15 cellular contexts compared by ENCODE assay signal in genomic region chr2:225004531-225004930, GRCh38. TPM values are rescaled to one million over a fixed set of nuclear protein-coding genes. Genes with fewer than 3 reads are reported as not detected.
DNase-seq lines count a peak whose midpoint lies in the region; ATAC-seq and TF ChIP-seq lines count a peak whose summit lies in the region.
"Had no signal": no experiment of that assay in that cellular context is flagged by ENCODE, and none has a peak within 500 bp of the region (broad histone marks: within the 10 kb centered on the region; RNA-seq: fewer than 3 reads in every experiment).

No MANE protein-coding gene starts in this region.

- no peaks in the 10 kb centered on the region for H3K36me3 ChIP-seq in breast epithelium
- H3K36me3 ChIP-seq in transverse colon, result no peaks in the 10 kb centered on the region
- H3K36me3 ChIP-seq: BE2C had no signal

- no peak for ATAC-seq in activated CD8-positive, alpha-beta T cell treated with anti-CD3 and anti-CD28 coated beads, Interleukin-2, amount 10 ng/mL, durations not matched to agents 7 days and 5 days
- ATAC-seq in foreskin keratinocyte, result peak; percentile 94
- ATAC-seq in HG02981 (IDR thresholded peaks at IDR 0.05; ENCODE audit: unreplicated experiment), result no peak
- ATAC-seq in HG02840 (IDR thresholded peaks at IDR 0.05; ENCODE audit: low FRiP score, unreplicated experiment), result no peak

- POLR2A ChIA-PET in MCF 10A (lab: Yijun Ruan, JAX), result interaction anchor here (0.9 to 1.0 kb wide), 3 partner anchors 30 to 156 kb away, joined by 3 to 4 read pairs (median 4); no protein-coding TSS in a partner anchor
- POLR2A ChIA-PET in activated CD8-positive, alpha-beta T cell treated with anti-CD3 and anti-CD28 coated beads, Interleukin-2, amount 10 ng/mL, durations not matched to agents 7 days and 5 days (lab: Charles Lee), result no interaction called here

- no peak overlapping the region for H3K27ac ChIP-seq in breast epithelium
- H3K27ac ChIP-seq in foreskin keratinocyte, result peak overlapping the region; percentile 42
- no peak overlapping the region for H3K27ac ChIP-seq in transverse colon

- peaks cover 11% of the 10 kb centered on the region for H3K4me1 Mint-ChIP-seq in MCF 10A (ENCODE audit: insufficient read depth, unreplicated experiment)
- H3K4me1 Mint-ChIP-seq in activated CD8-positive, alpha-beta T cell treated with anti-CD3 and anti-CD28 coated beads, Interleukin-2, amount 10 ng/mL, durations not matched to agents 7 days and 5 days (ENCODE audit: low read depth), result peaks cover 89% of the 10 kb centered on the region

- in situ Hi-C loops in transverse colon (cut with MboI; ENCODE audit: low pct_ligation_motif_present in 1 of 4, low pct_unique_long_range_greater_than_20kb in 1 of 4, low sequenced_read_pairs in 3 of 4), result loop anchor here in 1 of 4 donors (10.0 kb wide), 1 partner anchor 210 kb away; no protein-coding TSS in a partner anchor

- WGBS in transverse colon (ENCODE audit: low coverage in 1 of 2), 2 donors, result 51 to 68% methylated on average over 2 of the region's 2 CpGs

- H3K4me1 ChIP-seq in breast epithelium, result no peaks in the 10 kb centered on the region
- peaks cover 6% of the 10 kb centered on the region for H3K4me1 ChIP-seq in foreskin keratinocyte
- peaks cover 0 to 17% (median 4%) of the 10 kb centered on the region in 4 donors for H3K4me1 ChIP-seq in transverse colon
- H3K4me1 ChIP-seq: BE2C had no signal

- no peaks in the 10 kb centered on the region for H3K27me3 Mint-ChIP-seq in MCF 10A (ENCODE audit: insufficient read depth, unreplicated experiment)
- no peaks in the 10 kb centered on the region for H3K27me3 Mint-ChIP-seq in activated CD8-positive, alpha-beta T cell treated with anti-CD3 and anti-CD28 coated beads, Interleukin-2, amount 10 ng/mL, durations not matched to agents 7 days and 5 days (ENCODE audit: low read depth)
- H3K27me3 Mint-ChIP-seq: dendritic cell treated with granulocyte-macrophage colony-stimulating factor and Interleukin-4, amounts not matched to agents 40 ng/mL and 50 ng/mL, for 4 days had no signal

- no peak overlapping the region for H3K4me3 Mint-ChIP-seq in MCF 10A (ENCODE audit: unreplicated experiment)
- H3K4me3 Mint-ChIP-seq in activated CD8-positive, alpha-beta T cell treated with anti-CD3 and anti-CD28 coated beads, Interleukin-2, amount 10 ng/mL, durations not matched to agents 7 days and 5 days, result no peak overlapping the region
- H3K4me3 Mint-ChIP-seq: dendritic cell treated with granulocyte-macrophage colony-stimulating factor and Interleukin-4, amounts not matched to agents 40 ng/mL and 50 ng/mL, for 4 days had no signal

- H3K4me3 ChIP-seq in breast epithelium (no peak overlapping the region), transverse colon (no peak overlapping the region)

- H3K9me3 ChIP-seq in breast epithelium, result no peaks in the 10 kb centered on the region
- no peaks in the 10 kb centered on the region for H3K9me3 ChIP-seq in transverse colon
- H3K9me3 ChIP-seq: BE2C had no signal

- no TSS peak for BruUV-seq in MCF 10A (replicated peaks; lab: Mats Ljungman, UMichigan)

- intact Hi-C loops in MCF 10A (cut with micrococcal nuclease), result no loop called here
- intact Hi-C loops in breast epithelium (cut with DNase I; ENCODE audit: low total_unique reads), result no loop called here
- intact Hi-C loops in transverse colon (cut with DNase I; ENCODE audit: low total_unique reads), result no loop called here

- no peaks in the 10 kb centered on the region for H3K36me3 Mint-ChIP-seq in MCF 10A (ENCODE audit: insufficient read depth, unreplicated experiment)
- peaks cover 48% of the 10 kb centered on the region for H3K36me3 Mint-ChIP-seq in activated CD8-positive, alpha-beta T cell treated with anti-CD3 and anti-CD28 coated beads, Interleukin-2, amount 10 ng/mL, durations not matched to agents 7 days and 5 days (ENCODE audit: low read depth)

- H3K27me3 ChIP-seq in breast epithelium (no peaks in the 10 kb centered on the region), foreskin keratinocyte (no peaks in the 10 kb centered on the region), transverse colon (no peaks in the 10 kb centered on the region)
- H3K27me3 ChIP-seq: BE2C had no signal

- TF ChIP-seq CTCF in MCF 10A (IDR thresholded peaks at IDR 0.05; ENCODE audit: unreplicated experiment) (no peak), breast epithelium (IDR thresholded peaks at IDR 0.05) (no peak), foreskin keratinocyte (conservative IDR thresholded peaks at IDR 0.05) (no peak), transverse colon (IDR thresholded peaks at IDR 0.05) (no peak)

- TF ChIP-seq POLR2A in breast epithelium (IDR thresholded peaks at IDR 0.05) (no peak), transverse colon (IDR thresholded peaks at IDR 0.05) (no peak)

- DNase-seq in MCF 10A (ENCODE audit: unreplicated experiment) (peak; percentile 50), breast epithelium (ENCODE audit: low spot score in 2 of 2) (no peak), foreskin keratinocyte (peak; percentile 74 to 87), NCI-H82 (lab: John Stamatoyannopoulos, UW) (no peak), transverse colon (no peak)
- DNase-seq in activated CD8-positive, alpha-beta T cell treated with anti-CD3 and anti-CD28 coated beads, Interleukin-2, amount 10 ng/mL, durations not matched to agents 7 days and 5 days, result no peak
- DNase-seq: activated CD4-positive, alpha-beta T cell treated with anti-CD3 and anti-CD28 coated beads for 4 hours; BE2C; glutamatergic neuron; Karpas-422; NCI-H187 treated with DMSO at 0.1 percent for 48 hours; stimulated activated CD4-positive, alpha-beta T cell treated with anti-CD3 and anti-CD28 coated beads, Interleukin-15, amount 100 ng/mL, for 24 hours had no signal

- H3K9me3 Mint-ChIP-seq in MCF 10A (ENCODE audit: unreplicated experiment), result no peaks in the 10 kb centered on the region
- H3K9me3 Mint-ChIP-seq in activated CD8-positive, alpha-beta T cell treated with anti-CD3 and anti-CD28 coated beads, Interleukin-2, amount 10 ng/mL, durations not matched to agents 7 days and 5 days (ENCODE audit: insufficient read depth), result no peaks in the 10 kb centered on the region
- H3K9me3 Mint-ChIP-seq: dendritic cell treated with granulocyte-macrophage colony-stimulating factor and Interleukin-4, amounts not matched to agents 40 ng/mL and 50 ng/mL, for 4 days had no signal

- CTCF ChIA-PET in MCF 10A (lab: Yijun Ruan, JAX), result interaction anchor here (0.6 to 1.4 kb wide), 7 partner anchors 10 to 627 kb away, joined by 3 to 4 read pairs (median 3); no protein-coding TSS in a partner anchor
- CTCF ChIA-PET in activated CD8-positive, alpha-beta T cell treated with anti-CD3 and anti-CD28 coated beads, Interleukin-2, amount 10 ng/mL, durations not matched to agents 7 days and 5 days (lab: Charles Lee), result interaction anchor here (0.7 to 7.0 kb wide), 8 partner anchors 9 to 226 kb away, joined by 3 to 89 read pairs (median 4); no protein-coding TSS in a partner anchor

- H3K27ac Mint-ChIP-seq in MCF 10A (ENCODE audit: low read depth, unreplicated experiment), result no peak overlapping the region
- H3K27ac Mint-ChIP-seq in activated CD8-positive, alpha-beta T cell treated with anti-CD3 and anti-CD28 coated beads, Interleukin-2, amount 10 ng/mL, durations not matched to agents 7 days and 5 days, result peak overlapping the region; percentile 17
- H3K27ac Mint-ChIP-seq: dendritic cell treated with granulocyte-macrophage colony-stimulating factor and Interleukin-4, amounts not matched to agents 40 ng/mL and 50 ng/mL, for 4 days had no signal

- no peak for TF ChIP-seq EP300 in transverse colon (IDR thresholded peaks at IDR 0.05; ENCODE audit: low read depth)

RNA-seq across cellular contexts. Expression of gene DOCK10, which starts 37.7 kb away (rescaled TPM):
- total RNA-seq in MCF 10A (2022), result 0.96 and 1.6 TPM in 2 replicates
- total RNA-seq in breast epithelium, result 10 to 100 TPM; 13.8 to 23.9 (median 15.4) TPM
- total RNA-seq in activated CD8-positive, alpha-beta T cell treated with anti-CD3 and anti-CD28 coated beads, Interleukin-2, amount 10 ng/mL, durations not matched to agents 7 days and 5 days, result 100 to 1,000 TPM; 343 to 344 TPM
- 8.7 and 9.8 TPM in 2 replicates for total RNA-seq in foreskin keratinocyte
- polyA plus RNA-seq in foreskin keratinocyte, result 1.9 and 2.3 TPM in 2 replicates
- total RNA-seq in transverse colon, result 10 to 100 TPM in 2 of 4 donors, 1 to 10 TPM in 2; 5.2 to 64.7 (median 14.5) TPM

Comparison
In these comparisons a context has a peak if more than half of its experiments do, and no peak if none do; other contexts are left out.
1. DNase-seq: peak in MCF 10A (single experiment) and foreskin keratinocyte (2 of 2); none in breast epithelium (0 of 2), activated CD8-positive, alpha-beta T cell treated with anti-CD3 and anti-CD28 coated beads, Interleukin-2, amount 10 ng/mL, durations not matched to agents 7 days and 5 days (single experiment), NCI-H82 (single experiment) and transverse colon (single experiment).
2. RNA of gene DOCK10, which starts 37.7 kb away (total RNA-seq): 343 to 344 TPM in activated CD8-positive, alpha-beta T cell treated with anti-CD3 and anti-CD28 coated beads, Interleukin-2, amount 10 ng/mL, durations not matched to agents 7 days and 5 days; 5.2 to 64.7 TPM in transverse colon, 13.8 to 23.9 TPM in breast epithelium, 8.7 to 9.8 TPM in foreskin keratinocyte and 0.96 to 1.6 TPM in MCF 10A; every median in the first group is over 4 times any median in the second.